26 cellular contexts compared by ENCODE assay signal in genomic region chr5:98111686-98112085, GRCh38.
DNase-seq lines count a peak whose midpoint lies in the region; ATAC-seq, FAIRE-seq and TF ChIP-seq lines count a peak whose summit lies in the region.
"Had no signal": no experiment of that assay in that cellular context is flagged by ENCODE, and none has a peak within 500 bp of the region (broad histone marks: within the 10 kb centered on the region; RNA-seq: fewer than 3 reads in every experiment).

No MANE protein-coding gene starts in this region.

- no peak for FAIRE-seq in bronchial epithelial cell (lab: Jason Lieb, UNC)
- FAIRE-seq in GM12891 (lab: Jason Lieb, UNC), result no peak
- FAIRE-seq: GM12878, GM19239, H1, kidney had no signal

- H4K5ac ChIP-seq in IMR-90 (ENCODE audit: low read depth, low read length), result peak overlapping the region; percentile 65; the same call in 1 of the 2 replicates

- H3K27ac ChIP-seq in IMR-90 (ENCODE audit: insufficient read depth, low read length), result 0 out of 2 replicates have a peak overlapping the region, but pooled peaks have one; percentile 35
- H3K27ac ChIP-seq: ovary, uterus had no signal

- H3K56ac ChIP-seq in IMR-90 (ENCODE audit: extremely low read depth, insufficient read depth, low read length), result no peak overlapping the region

- TF ChIP-seq RAD21 in IMR-90 (IDR thresholded peaks at IDR 0.05; ENCODE audit: low read length), result no peak

- H3K36me3 ChIP-seq in IMR-90 (ENCODE audit: control insufficient read depth, insufficient read depth, low read length) (no peaks in the 10 kb centered on the region), bronchial epithelial cell (ENCODE audit: control insufficient read depth, insufficient read depth, low read length) (no peaks in the 10 kb centered on the region)
- H3K36me3 ChIP-seq: ovary, uterus had no signal

- POLR2A ChIA-PET in AG04449 (lab: Yijun Ruan, JAX) (no interaction called here), IMR-90 (lab: Charles Lee; ENCODE audit: unreplicated experiment) (no interaction called here)

- H2BK120ac ChIP-seq in IMR-90 (ENCODE audit: low read depth, low read length), result peak overlapping the region; percentile 96

- ATAC-seq in IMR-90 (ENCODE audit: low read depth), result no peak
- ATAC-seq: effector memory CD8-positive, alpha-beta T cell; GM12878; naive thymus-derived CD4-positive, alpha-beta T cell; Panc1; right cardiac atrium had no signal

- TF ChIP-seq CTCF in AG04449 (IDR thresholded peaks at IDR 0.05; ENCODE audit: insufficient read depth, low read length, missing control alignments) (peak; percentile 17), IMR-90 (conservative IDR thresholded peaks at IDR 0.05; ENCODE audit: low read depth, low read length) (no peak), bronchial epithelial cell (IDR thresholded peaks at IDR 0.05; ENCODE audit: insufficient read depth, low read length, severe bottlenecking) (peak; percentile 23)

- peaks cover 0 to 2% (median 0%) of the 10 kb centered on the region in 3 donors for H3K27me3 Mint-ChIP-seq in immature natural killer cell (ENCODE audit: low read depth in 3 of 3)
- H3K27me3 Mint-ChIP-seq: activated CD4-positive, alpha-beta memory T cell treated with anti-CD3 and anti-CD28 coated beads, Interleukin-2, amount 10 ng/mL, durations not matched to agents 7 days and 5 days; effector memory CD8-positive, alpha-beta T cell had no signal

- H3K14ac ChIP-seq in IMR-90 (replicated peaks; ENCODE audit: low read depth, low read length), result peak overlapping the region; percentile 92

- H2AK9ac ChIP-seq in IMR-90 (replicated peaks; ENCODE audit: low read depth, low read length, poor library complexity), result no peak overlapping the region

- H3K4me3 Mint-ChIP-seq in immature natural killer cell, result no peak overlapping the region
- H3K4me3 Mint-ChIP-seq: activated CD4-positive, alpha-beta memory T cell treated with anti-CD3 and anti-CD28 coated beads, Interleukin-2, amount 10 ng/mL, durations not matched to agents 7 days and 5 days; activated T-cell treated with anti-CD3 and anti-CD28 coated beads, Interleukin-2, amount 50 U/mL, for 24 hours; effector memory CD8-positive, alpha-beta T cell; naive thymus-derived CD4-positive, alpha-beta T cell had no signal

- H3K4me1 ChIP-seq in IMR-90 (ENCODE audit: control insufficient read depth, insufficient read depth, low read length), result peaks cover 10% of the 10 kb centered on the region
- H3K4me1 ChIP-seq: uterus had no signal

- peak overlapping the region; percentile 26 to 53 for H4K8ac ChIP-seq in IMR-90 (ENCODE audit: low read depth in 2 of 2, low read length in 2 of 2)

- peak overlapping the region; percentile 79; the same call in 1 of the 2 replicates for H3K4ac ChIP-seq in IMR-90 (ENCODE audit: low read depth, low read length)

- H2BK15ac ChIP-seq in IMR-90 (ENCODE audit: low read depth, low read length), result peak overlapping the region; percentile 43

- H3K9me1 ChIP-seq in IMR-90 (ENCODE audit: insufficient read depth, low read length), result peaks cover 6% of the 10 kb centered on the region; the same call in 1 of the 2 replicates

- H2AK5ac ChIP-seq in IMR-90 (ENCODE audit: low read depth, low read length), result peak overlapping the region; percentile 59

- no TSS peak for BruUV-seq in IMR-90 (replicated peaks; lab: Mats Ljungman, UMichigan)

- TF ChIP-seq POLR2A in IMR-90 (IDR thresholded peaks at IDR 0.05; ENCODE audit: low read depth, low read length) (no peak), GM12891 (IDR thresholded peaks at IDR 0.05; ENCODE audit: low read depth, low read length) (no peak)

- H3K4me2 ChIP-seq in IMR-90 (ENCODE audit: low read depth, low read length), result no peak overlapping the region

- in situ Hi-C loops in IMR-90 (cut with MboI; ENCODE audit: low sequenced_read_pairs), result loop anchor here (5.0 kb wide), 1 partner anchor 656 kb away; no protein-coding TSS in a partner anchor

- H3K79me1 ChIP-seq in IMR-90 (ENCODE audit: low read depth in 1 of 2, low read length in 2 of 2), result peaks cover 0 to 6% of the 10 kb centered on the region in 2 experiments; a peak in 1 of 4 replicates

- H3K9ac ChIP-seq in IMR-90 (ENCODE audit: low read depth, low read length), result no peak overlapping the region

- DNase-seq in AG04449 (ENCODE audit: low read depth, low spot score), result no peak
- peak; percentile 34 for DNase-seq in IMR-90
- DNase-seq in bronchial epithelial cell (ENCODE audit: low read depth), result no peak
- DNase-seq in iris pigment epithelial cell (ENCODE audit: low read depth), result peak; percentile 51
- no peak for DNase-seq in GM12891 (ENCODE audit: insufficient read length, low spot score)
- DNase-seq in activated T-cell treated with anti-CD3 and anti-CD28 coated beads for 4 hours, result no peak
- no peak for DNase-seq in immature natural killer cell
- DNase-seq in NCI-H1436 (lab: John Stamatoyannopoulos, UW), result no peak
- DNase-seq: activated CD4-positive, alpha-beta memory T cell treated with anti-CD3 and anti-CD28 coated beads, Interleukin-2, amount 10 ng/mL, durations not matched to agents 7 days and 5 days; activated naive CD4-positive, alpha-beta T cell treated with Interleukin-2 at 50 U/mL for 16 hours; activated T-cell treated with anti-CD3 and anti-CD28 coated beads, Interleukin-2, amount 50 U/mL, for 24 hours; DMS 273 treated with DMSO at 0.1 percent for 48 hours; effector memory CD8-positive, alpha-beta T cell; KG1; kidney; naive thymus-derived CD4-positive, alpha-beta T cell; NCI-H2029; NCI-H345; ovary; right cardiac atrium; T1000; uterus had no signal

- dilution Hi-C loops in IMR-90 (cut with HindIII; ENCODE audit: low sequenced_read_pairs, unreplicated experiment), result no loop called here

- no peak overlapping the region for H3K4me3 ChIP-seq in AG04449 (ENCODE audit: low read depth, low read length)
- no peak overlapping the region for H3K4me3 ChIP-seq in IMR-90 (ENCODE audit: insufficient read depth, low read depth, low read length)
- H3K4me3 ChIP-seq in bronchial epithelial cell (ENCODE audit: low read depth, low read length), result no peak overlapping the region
- H3K4me3 ChIP-seq: GM12878, ovary, uterus had no signal

- peak overlapping the region; percentile 67 for H4K91ac ChIP-seq in IMR-90 (ENCODE audit: insufficient read depth, low read depth, low read length)

- H3K9me3 ChIP-seq in IMR-90 (ENCODE audit: control insufficient read depth, insufficient read depth, low read length), result peaks cover 2% of the 10 kb centered on the region; the same call in 1 of the 2 replicates
- H3K9me3 ChIP-seq: ovary, uterus had no signal

- H3K4me1 Mint-ChIP-seq in immature natural killer cell, result no peaks in the 10 kb centered on the region
- H3K4me1 Mint-ChIP-seq: activated CD4-positive, alpha-beta memory T cell treated with anti-CD3 and anti-CD28 coated beads, Interleukin-2, amount 10 ng/mL, durations not matched to agents 7 days and 5 days; naive thymus-derived CD4-positive, alpha-beta T cell had no signal

- H3K18ac ChIP-seq in IMR-90 (ENCODE audit: low read depth, low read length), result peak overlapping the region; percentile 80

- peak overlapping the region; percentile 97 for H2BK20ac ChIP-seq in IMR-90 (ENCODE audit: low read depth, low read length)

- H3K27me3 ChIP-seq in IMR-90 (ENCODE audit: control insufficient read depth, insufficient read depth, low read length), result no peaks in the 10 kb centered on the region
- H3K27me3 ChIP-seq in bronchial epithelial cell (ENCODE audit: control insufficient read depth, insufficient read depth, low read length), result no peaks in the 10 kb centered on the region
- H3K27me3 ChIP-seq: ovary, uterus had no signal

- H3K23ac ChIP-seq in IMR-90 (ENCODE audit: low read depth, low read length), result peak overlapping the region; percentile 57; the same call in 1 of the 2 replicates

- H3K27ac Mint-ChIP-seq in immature natural killer cell, result no peak overlapping the region
- H3K27ac Mint-ChIP-seq: activated CD4-positive, alpha-beta memory T cell treated with anti-CD3 and anti-CD28 coated beads, Interleukin-2, amount 10 ng/mL, durations not matched to agents 7 days and 5 days; activated T-cell treated with anti-CD3 and anti-CD28 coated beads, Interleukin-2, amount 50 U/mL, for 24 hours; effector memory CD8-positive, alpha-beta T cell; naive thymus-derived CD4-positive, alpha-beta T cell had no signal

- intact Hi-C loops in IMR-90 (cut with micrococcal nuclease), result loop anchor here (2.0 kb wide), 1 partner anchor 229 kb away; no protein-coding TSS in a partner anchor

- H2AFZ ChIP-seq in IMR-90 (replicated peaks; ENCODE audit: low read length, poor library complexity), result no peak overlapping the region

- H3K9me3 Mint-ChIP-seq in immature natural killer cell, result peaks cover 0 to 11% (median 8%) of the 10 kb centered on the region in 6 donors
- H3K9me3 Mint-ChIP-seq: activated CD4-positive, alpha-beta memory T cell treated with anti-CD3 and anti-CD28 coated beads, Interleukin-2, amount 10 ng/mL, durations not matched to agents 7 days and 5 days; activated T-cell treated with anti-CD3 and anti-CD28 coated beads, Interleukin-2, amount 50 U/mL, for 24 hours had no signal

- no peaks in the 10 kb centered on the region for H3K36me3 Mint-ChIP-seq in immature natural killer cell
- H3K36me3 Mint-ChIP-seq: naive thymus-derived CD4-positive, alpha-beta T cell had no signal

- CTCF ChIA-PET in AG04449 (lab: Yijun Ruan, JAX) (no interaction called here), IMR-90 (lab: Yijun Ruan, JAX) (no interaction called here)

- H4K20me1 ChIP-seq in IMR-90 (ENCODE audit: insufficient read depth, low read length), result no peaks in the 10 kb centered on the region

- H2BK5ac ChIP-seq in IMR-90 (ENCODE audit: low read depth, low read length, poor library complexity, severe bottlenecking), result peak overlapping the region; percentile 100

TF ChIP-seq in IMR-90, 13 proteins besides CTCF, POLR2A, EP300 and RAD21 (continues in another document):
- no peak for TF ChIP-seq CEBPB (IDR thresholded peaks at IDR 0.05; ENCODE audit: low read depth, low read length)
- no peak for TF ChIP-seq SMC3 (IDR thresholded peaks at IDR 0.05; ENCODE audit: low read depth, low read length)

TF ChIP-seq in GM12891, 5 proteins besides CTCF, POLR2A, EP300 and RAD21:
- TF ChIP-seq PAX5 (IDR thresholded peaks at IDR 0.05; ENCODE audit: insufficient read depth, low read length, severe bottlenecking) (no peak), SPI1 (IDR thresholded peaks at IDR 0.05; ENCODE audit: low read depth, low read length) (no peak), POLR2AphosphoS5 (IDR thresholded peaks at IDR 0.05; ENCODE audit: low read depth, low read length) (no peak), TAF1 (IDR thresholded peaks at IDR 0.05; ENCODE audit: low read depth, low read length) (no peak), POU2F2 (IDR thresholded peaks at IDR 0.05; ENCODE audit: low read depth, low read length) (no peak)

Comparison
In these comparisons a context has a peak if more than half of its experiments do, and no peak if none do; other contexts are left out.
1. DNase-seq: peak in IMR-90 (single experiment) and iris pigment epithelial cell (single experiment); none in AG04449 (single experiment), bronchial epithelial cell (single experiment), GM12891 (single experiment), activated T-cell treated with anti-CD3 and anti-CD28 coated beads for 4 hours (single experiment), immature natural killer cell (0 of 3) and NCI-H1436 (single experiment).